In genomic region chr10:88933584-88933983, GRCh38 we compare ENCODE assay signal across 26 cellular contexts. TPM values are rescaled to one million over a fixed set of nuclear protein-coding genes. Genes with fewer than 3 reads are reported as not detected.
DNase-seq lines count a peak whose midpoint lies in the region; ATAC-seq and TF ChIP-seq lines count a peak whose summit lies in the region.
"Had no signal": no experiment of that assay in that cellular context is flagged by ENCODE, and none has a peak within 500 bp of the region (broad histone marks: within the 10 kb centered on the region; RNA-seq: fewer than 3 reads in every experiment).

No MANE protein-coding gene starts in this region.

- H3F3A ChIP-seq in smooth muscle cell (ENCODE audit: low read depth): peaks cover 46% of the 10 kb centered on the region

- CTCF ChIA-PET in CD8-positive, alpha-beta T cell (lab: Charles Lee): interaction anchor here (0.6 to 15.3 kb wide), 53 partner anchors 10 to 368 kb away, joined by 3 to 353 read pairs (median 6); partner anchors contain the start of genes ACTA2, ANKRD22, CH25H and FAS

- no peak for TF ChIP-seq EP300 in gastroesophageal sphincter (IDR thresholded peaks at IDR 0.05)

- peaks cover 15% of the 10 kb centered on the region for H3K4me1 Mint-ChIP-seq in CD8-positive, alpha-beta T cell (ENCODE audit: low read depth)
- H3K4me1 Mint-ChIP-seq in natural killer cell treated with Interleukin-12 subunit alpha and Interleukin-12 subunit beta and Interleukin-15 and Interleukin-18, amount 100 ng/mL, for 72 hours (ENCODE audit: low read depth in 2 of 2): peaks cover 12 to 18% of the 10 kb centered on the region in 2 donors

- peaks cover 26% of the 10 kb centered on the region for H4K20me1 ChIP-seq in smooth muscle cell (ENCODE audit: low read depth)

- H3K27me3 ChIP-seq in ascending aorta (no peaks in the 10 kb centered on the region), gastroesophageal sphincter (no peaks in the 10 kb centered on the region), tibial artery (no peaks in the 10 kb centered on the region), smooth muscle cell (ENCODE audit: low read depth) (no peaks in the 10 kb centered on the region)
- no peaks in the 10 kb centered on the region for H3K27me3 ChIP-seq in CD8-positive, alpha-beta T cell (ENCODE audit: insufficient read depth, low read length)
- H3K27me3 ChIP-seq: MG63, SJSA1 had no signal

- H3K36me3 ChIP-seq in ascending aorta: peaks cover 36 to 48% of the 10 kb centered on the region in 2 donors
- peaks cover 13 to 44% of the 10 kb centered on the region in 2 donors for H3K36me3 ChIP-seq in gastroesophageal sphincter
- peaks cover 32 to 42% (median 37%) of the 10 kb centered on the region in 3 donors for H3K36me3 ChIP-seq in tibial artery
- no peaks in the 10 kb centered on the region for H3K36me3 ChIP-seq in CD8-positive, alpha-beta T cell (ENCODE audit: insufficient read depth, low read length)
- H3K36me3 ChIP-seq in smooth muscle cell (ENCODE audit: low read depth): peaks cover 12% of the 10 kb centered on the region
- H3K36me3 ChIP-seq: HAP-1 had no signal

- H3K79me2 ChIP-seq in smooth muscle cell (ENCODE audit: low read depth): no peaks in the 10 kb centered on the region

- no peak overlapping the region for H3K4me3 Mint-ChIP-seq in CD8-positive, alpha-beta T cell
- no peak overlapping the region for H3K4me3 Mint-ChIP-seq in natural killer cell treated with Interleukin-12 subunit alpha and Interleukin-12 subunit beta and Interleukin-15 and Interleukin-18, amount 100 ng/mL, for 72 hours
- H3K4me3 Mint-ChIP-seq: GM23338, HFFc6 had no signal

- no peak overlapping the region for H3K9ac ChIP-seq in smooth muscle cell (ENCODE audit: low read depth)

- no peak overlapping the region for H3K4me3 ChIP-seq in ascending aorta
- no peak overlapping the region for H3K4me3 ChIP-seq in gastroesophageal sphincter
- no peak overlapping the region for H3K4me3 ChIP-seq in tibial artery
- H3K4me3 ChIP-seq in CD8-positive, alpha-beta T cell (ENCODE audit: low read depth, low read length): no peak overlapping the region
- H3K4me3 ChIP-seq in smooth muscle cell: no peak overlapping the region
- H3K4me3 ChIP-seq: GM23338, HAP-1, MG63, PC-9, SJSA1 had no signal

- no peak overlapping the region for H2AFZ ChIP-seq in smooth muscle cell (ENCODE audit: low read depth)
- H2AFZ ChIP-seq: GM23338, PC-9 had no signal

- no peak for TF ChIP-seq CTCF in ascending aorta (IDR thresholded peaks at IDR 0.05)
- TF ChIP-seq CTCF in gastroesophageal sphincter (IDR thresholded peaks at IDR 0.05): no peak
- no peak for TF ChIP-seq CTCF in tibial artery (IDR thresholded peaks at IDR 0.05)
- no peak for TF ChIP-seq CTCF in CD8-positive, alpha-beta T cell (IDR thresholded peaks at IDR 0.05)
- no peak for TF ChIP-seq CTCF in smooth muscle cell (IDR thresholded peaks at IDR 0.05; ENCODE audit: borderline replicate concordance, insufficient read depth, poor library complexity, severe bottlenecking)

- H3K27me3 Mint-ChIP-seq in CD8-positive, alpha-beta T cell (ENCODE audit: low read depth): no peaks in the 10 kb centered on the region
- H3K27me3 Mint-ChIP-seq in natural killer cell treated with Interleukin-12 subunit alpha and Interleukin-12 subunit beta and Interleukin-15 and Interleukin-18, amount 100 ng/mL, for 72 hours: no peaks in the 10 kb centered on the region

- TF ChIP-seq POLR2A in gastroesophageal sphincter (IDR thresholded peaks at IDR 0.05): peak in 1 of 2 donors; percentile 16

- H3K9me3 ChIP-seq in ascending aorta (no peaks in the 10 kb centered on the region), gastroesophageal sphincter (no peaks in the 10 kb centered on the region), tibial artery (no peaks in the 10 kb centered on the region), smooth muscle cell (replicated peaks; ENCODE audit: low read depth) (no peaks in the 10 kb centered on the region)
- H3K9me3 ChIP-seq in CD8-positive, alpha-beta T cell (ENCODE audit: low read length): no peaks in the 10 kb centered on the region
- H3K9me3 ChIP-seq: HAP-1, MG63, SJSA1 had no signal

- intact Hi-C loops in ascending aorta (cut with DNase I) (loop anchor here (5.0 kb wide), 2 partner anchors 51 to 279 kb away; partner anchors contain the start of gene STAMBPL1), tibial artery (cut with DNase I; ENCODE audit: low total_unique reads) (loop anchor here (5.0 to 10.0 kb wide), 2 partner anchors 96 to 281 kb away; no protein-coding TSS in a partner anchor)
- intact Hi-C loops in CD8-positive, alpha-beta T cell (cut with DNase I, micrococcal nuclease): loop anchor here (5.0 to 10.0 kb wide), 5 partner anchors 51 to 631 kb away; partner anchors contain the start of gene STAMBPL1 (in 1 of the 2)

- no peaks in the 10 kb centered on the region for H3K9me3 Mint-ChIP-seq in CD8-positive, alpha-beta T cell
- no peaks in the 10 kb centered on the region for H3K9me3 Mint-ChIP-seq in natural killer cell treated with Interleukin-12 subunit alpha and Interleukin-12 subunit beta and Interleukin-15 and Interleukin-18, amount 100 ng/mL, for 72 hours
- H3K9me3 Mint-ChIP-seq: GM23338, HFFc6 had no signal

- H3K27ac Mint-ChIP-seq in CD8-positive, alpha-beta T cell: no peak overlapping the region
- H3K27ac Mint-ChIP-seq in natural killer cell treated with Interleukin-12 subunit alpha and Interleukin-12 subunit beta and Interleukin-15 and Interleukin-18, amount 100 ng/mL, for 72 hours: no peak overlapping the region
- H3K27ac Mint-ChIP-seq: GM23338 had no signal

- H3K27ac ChIP-seq in ascending aorta (peak overlapping the region; percentile 24 to 62), gastroesophageal sphincter (peak overlapping the region in 3 of 4 donors; percentile 75 to 85 (median 83)), tibial artery (peak overlapping the region; percentile 67 to 76), smooth muscle cell (ENCODE audit: low read depth) (no peak overlapping the region)
- H3K27ac ChIP-seq in CD8-positive, alpha-beta T cell (ENCODE audit: low read depth, low read length): no peak overlapping the region
- H3K27ac ChIP-seq: C4-2B, PC-9, SJSA1 had no signal

- no peak for ATAC-seq in gastroesophageal sphincter
- ATAC-seq in CD8-positive, alpha-beta T cell: no peak
- ATAC-seq in natural killer cell treated with Interleukin-12 subunit alpha and Interleukin-12 subunit beta and Interleukin-15 and Interleukin-18, amount 100 ng/mL, for 72 hours: no peak
- ATAC-seq: GM23338 had no signal

- no peak overlapping the region for H3K4me2 ChIP-seq in smooth muscle cell
- H3K4me2 ChIP-seq: GM23338, PC-9 had no signal

- peaks cover 21% of the 10 kb centered on the region for H3K36me3 Mint-ChIP-seq in CD8-positive, alpha-beta T cell
- H3K36me3 Mint-ChIP-seq in natural killer cell treated with Interleukin-12 subunit alpha and Interleukin-12 subunit beta and Interleukin-15 and Interleukin-18, amount 100 ng/mL, for 72 hours: no peaks in the 10 kb centered on the region

- DNase-seq in EH (ENCODE audit: low read depth) (peak; percentile 55), ascending aorta (ENCODE audit: low spot score in 2 of 2) (no peak), tibial artery (no peak), smooth muscle cell (lab: John Stamatoyannopoulos, UW; ENCODE audit: unreplicated experiment) (no peak)
- no peak for DNase-seq in activated effector memory CD4-positive, alpha-beta T cell treated with anti-CD3 and anti-CD28 coated beads, Interleukin-2, amount 50 U/mL, for 16 hours
- DNase-seq in CD8-positive, alpha-beta T cell: no peak
- no peak for DNase-seq in natural killer cell treated with Interleukin-12 subunit alpha and Interleukin-12 subunit beta and Interleukin-15 and Interleukin-18, amount 100 ng/mL, for 72 hours (ENCODE audit: low spot score)
- DNase-seq: Calu3; DMS79 treated with DMSO at 0.1 percent for 48 hours; HFFc6; KBM-7; MG63; NCI-H1105 treated with DMSO at 0.1 percent for 48 hours; NCI-H146; NCI-H1930; NCI-H2107; NCI-H524; NCI-H82; NK-92 treated with Interleukin-12 subunit alpha and Interleukin-12 subunit beta, amount 100 ng/mL, for 24 hours; PC-9; Right ventricle myocardium superior had no signal

- peaks cover 0 to 9% of the 10 kb centered on the region in 2 donors for H3K4me1 ChIP-seq in ascending aorta
- peaks cover 7 to 59% (median 12%) of the 10 kb centered on the region in 3 donors for H3K4me1 ChIP-seq in gastroesophageal sphincter
- H3K4me1 ChIP-seq in tibial artery: peaks cover 0 to 29% (median 14%) of the 10 kb centered on the region in 4 donors
- peaks cover 5% of the 10 kb centered on the region for H3K4me1 ChIP-seq in CD8-positive, alpha-beta T cell (ENCODE audit: insufficient read depth, low read length)
- no peaks in the 10 kb centered on the region for H3K4me1 ChIP-seq in smooth muscle cell (ENCODE audit: low read depth)

- WGBS in gastroesophageal sphincter (ENCODE audit: low coverage in 1 of 2), 2 donors: 0% methylated on average over 1 of the region's 2 CpGs; no CpG with 5 or more reads in 1 of the 2 donors
- WGBS in smooth muscle cell (ENCODE audit: low lambda C conversion rate): 84% methylated on average over 2 of the region's 2 CpGs

- POLR2A ChIA-PET in CD8-positive, alpha-beta T cell (lab: Charles Lee): interaction anchor here (1.1 to 1.5 kb wide), 3 partner anchors 57 to 97 kb away, joined by 3 to 8 read pairs (median 3); partner anchors contain the start of gene FAS

RNA-seq across cellular contexts. Expression of gene ACTA2, which starts 19.0 kb away (rescaled TPM):
- total RNA-seq in ascending aorta: 5,316 TPM
- total RNA-seq in gastroesophageal sphincter: 1,000 to 10,000 TPM; 5,887 to 9,086 (median 7,887) TPM
- total RNA-seq in CD8-positive, alpha-beta T cell: 1 to 10 TPM; 2.3 TPM
- 2,305 and 2,362 TPM in 2 replicates for total RNA-seq in smooth muscle cell
- 3,088 and 4,814 TPM in 2 replicates for polyA plus RNA-seq in smooth muscle cell
- total RNA-seq in natural killer cell treated with Interleukin-12 subunit alpha and Interleukin-12 subunit beta and Interleukin-15 and Interleukin-18, amount 100 ng/mL, for 72 hours: 10 to 100 TPM in 1 of 2 donors, 1 to 10 TPM in 1; 8.4 to 19.7 TPM

RNA-seq across cellular contexts. Expression of gene STAMBPL1, which starts 53.5 kb away (rescaled TPM):
- total RNA-seq in ascending aorta: 37.0 TPM
- total RNA-seq in gastroesophageal sphincter: 10 to 100 TPM; 14.4 to 26.3 (median 22.3) TPM
- total RNA-seq in CD8-positive, alpha-beta T cell: 10 to 100 TPM; 16.5 to 18.9 TPM
- total RNA-seq in smooth muscle cell: 1.1 and 1.2 TPM in 2 replicates
- polyA plus RNA-seq in smooth muscle cell: 0.49 and 0.61 TPM in 2 replicates
- 10 to 100 TPM; 21.0 to 37.6 TPM for total RNA-seq in natural killer cell treated with Interleukin-12 subunit alpha and Interleukin-12 subunit beta and Interleukin-15 and Interleukin-18, amount 100 ng/mL, for 72 hours

RNA-seq across cellular contexts. Expression of gene FAS, which starts 57.0 kb away (rescaled TPM):
- total RNA-seq in ascending aorta (10.5 TPM), gastroesophageal sphincter (10 to 100 TPM; 15.0 to 27.5 (median 19.6) TPM), smooth muscle cell (21.8 and 26.7 TPM in 2 replicates)
- total RNA-seq in CD8-positive, alpha-beta T cell: 10 to 100 TPM; 27.7 to 28.9 TPM
- 9.9 and 14.4 TPM in 2 replicates for polyA plus RNA-seq in smooth muscle cell
- 10 to 100 TPM; 48.3 to 73.0 TPM for total RNA-seq in natural killer cell treated with Interleukin-12 subunit alpha and Interleukin-12 subunit beta and Interleukin-15 and Interleukin-18, amount 100 ng/mL, for 72 hours

Comparison
In these comparisons a context has a peak if more than half of its experiments do, and no peak if none do; other contexts are left out.
1. H3K27ac ChIP-seq: peak in ascending aorta (2 of 2), gastroesophageal sphincter (3 of 4) and tibial artery (2 of 2); none in CD8-positive, alpha-beta T cell (single experiment) and smooth muscle cell (single experiment).
2. RNA of gene ACTA2, which starts 19.0 kb away (total RNA-seq): 5,887 to 9,086 TPM in gastroesophageal sphincter, 5,316 TPM in ascending aorta (single experiment) and 2,305 to 2,362 TPM in smooth muscle cell; 8.4 to 19.7 TPM in natural killer cell treated with Interleukin-12 subunit alpha and Interleukin-12 subunit beta and Interleukin-15 and Interleukin-18, amount 100 ng/mL, for 72 hours and 2.3 TPM in CD8-positive, alpha-beta T cell; every median in the first group is over 100 times any median in the second.